Comparison of ENCODE assay signal across 1 cellular context in the genomic region with DNA sequence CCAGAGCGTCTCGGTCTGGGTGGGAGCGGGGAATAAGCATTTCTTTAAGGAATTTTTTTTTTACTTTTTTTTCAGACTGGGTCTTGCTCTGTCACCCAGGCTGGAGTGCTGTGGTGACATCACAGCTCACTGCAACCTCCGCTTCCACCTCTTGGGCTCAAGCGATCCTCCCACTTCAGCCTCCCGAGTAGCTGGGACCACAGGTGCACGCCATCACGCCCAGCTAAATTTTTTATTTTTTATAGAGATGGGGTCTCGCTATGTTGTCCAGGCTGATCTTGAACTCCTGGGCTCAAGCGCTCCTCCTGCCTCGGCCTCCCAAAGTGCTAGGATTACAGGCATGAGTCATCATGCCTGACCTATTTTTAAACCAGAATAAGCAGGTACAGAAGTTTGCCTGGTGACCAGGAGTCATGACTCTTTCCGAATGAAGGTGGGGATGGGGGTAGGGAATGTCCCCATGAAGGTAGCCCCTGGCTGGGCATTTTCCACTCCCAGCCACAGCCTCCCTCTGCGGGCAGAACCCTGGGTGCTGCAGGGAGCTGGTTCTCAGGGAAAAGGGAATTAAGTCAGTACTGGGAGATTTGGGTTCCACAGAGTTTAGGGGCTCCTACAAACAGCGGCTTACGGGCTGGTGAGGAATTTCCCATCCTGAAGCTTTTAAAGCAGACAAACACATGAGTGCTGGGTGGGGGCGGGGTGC.
TF ChIP-seq lines count a peak whose summit lies in the region.

No MANE protein-coding gene starts in this region.

TF ChIP-seq in endothelial cell of umbilical vein, 7 proteins besides CTCF, POLR2A, EP300 and RAD21 (continued from another document):
- no peak for TF ChIP-seq GATA2 (IDR thresholded peaks at IDR 0.05; ENCODE audit: insufficient read depth, insufficient read length, low read depth, low read length)
- no peak for TF ChIP-seq MYC (IDR thresholded peaks at IDR 0.05; ENCODE audit: low read depth, low read length)
- no peak for TF ChIP-seq FOS (IDR thresholded peaks at IDR 0.05; ENCODE audit: borderline replicate concordance, insufficient read depth, low read length)
